In genomic region chr2:31284107-31284506, GRCh38 we compare ENCODE assay signal across 25 cellular contexts. TPM values are rescaled to one million over a fixed set of nuclear protein-coding genes. Genes with fewer than 3 reads are reported as not detected.
"Had no signal": no experiment of that assay in that cellular context is flagged by ENCODE, and none has a peak within 500 bp of the region (broad histone marks: within the 10 kb centered on the region; RNA-seq: fewer than 3 reads in every experiment).

No MANE protein-coding gene starts in this region.

- H3K27ac ChIP-seq: Peyer's patch, RWPE1, SJCRH30 had no signal

- H3K36me3 ChIP-seq: Peyer's patch, SJCRH30 had no signal

- H3K4me1 ChIP-seq: Peyer's patch, SJCRH30 had no signal

- H3K4me3 ChIP-seq: Peyer's patch, SJCRH30 had no signal

- DNase-seq: activated CD4-positive, alpha-beta T cell treated with anti-CD3 and anti-CD28 coated beads for 48 hours; activated CD4-positive, alpha-beta T cell treated with anti-CD3 and anti-CD28 coated beads, Interleukin-2, amount 50 U/mL, for 4 hours; activated CD4-positive, CD25-positive, alpha-beta regulatory T cell treated with anti-CD3 and anti-CD28 coated beads, Interleukin-2, amount 50 U/mL, for 72 hours; activated CD8-positive, alpha-beta memory T cell treated with anti-CD3 and anti-CD28 coated beads, Interleukin-2, amount 50 U/mL, for 48 hours; activated CD8-positive, alpha-beta T cell treated with anti-CD3 and anti-CD28 coated beads, Interleukin-2, amount 10 ng/mL, durations not matched to agents 7 days and 5 days; activated effector memory CD4-positive, alpha-beta T cell treated with Interleukin-2 at 50 U/mL for 16 hours; activated naive CD4-positive, alpha-beta T cell; activated T-cell treated with anti-CD3 and anti-CD28 coated beads, Interleukin-2, amount 50 U/mL, for 1 hour; aorta; central memory CD4-positive, alpha-beta T cell; NCI-H1105 treated with DMSO at 0.1 percent for 48 hours; NCI-H1436 treated with DMSO at 0.1 percent for 48 hours; NCI-H187; NCI-H2081; NCI-H2171; NCI-H2227 treated with DMSO at 0.1 percent for 48 hours; NCI-H526; NCI-H774; NK-92 treated with Interleukin-12 subunit alpha and Interleukin-12 subunit beta, amount 100 ng/mL, for 24 hours; Peyer's patch; Right ventricle myocardium superior; SJCRH30; T-helper 17 cell; T-helper 9 cell had no signal

- H3K9me3 ChIP-seq: Peyer's patch, SJCRH30 had no signal

- H3K27me3 ChIP-seq: Peyer's patch had no signal

- ATAC-seq: activated CD8-positive, alpha-beta T cell treated with anti-CD3 and anti-CD28 coated beads, Interleukin-2, amount 10 ng/mL, durations not matched to agents 7 days and 5 days; T-helper 17 cell had no signal

RNA-seq across cellular contexts. Expression of gene EHD3, which starts 50.2 kb away (rescaled TPM):
- total RNA-seq: SJCRH30 had no signal
